ENCODE assay signal across 8 cellular contexts in the genomic region with DNA sequence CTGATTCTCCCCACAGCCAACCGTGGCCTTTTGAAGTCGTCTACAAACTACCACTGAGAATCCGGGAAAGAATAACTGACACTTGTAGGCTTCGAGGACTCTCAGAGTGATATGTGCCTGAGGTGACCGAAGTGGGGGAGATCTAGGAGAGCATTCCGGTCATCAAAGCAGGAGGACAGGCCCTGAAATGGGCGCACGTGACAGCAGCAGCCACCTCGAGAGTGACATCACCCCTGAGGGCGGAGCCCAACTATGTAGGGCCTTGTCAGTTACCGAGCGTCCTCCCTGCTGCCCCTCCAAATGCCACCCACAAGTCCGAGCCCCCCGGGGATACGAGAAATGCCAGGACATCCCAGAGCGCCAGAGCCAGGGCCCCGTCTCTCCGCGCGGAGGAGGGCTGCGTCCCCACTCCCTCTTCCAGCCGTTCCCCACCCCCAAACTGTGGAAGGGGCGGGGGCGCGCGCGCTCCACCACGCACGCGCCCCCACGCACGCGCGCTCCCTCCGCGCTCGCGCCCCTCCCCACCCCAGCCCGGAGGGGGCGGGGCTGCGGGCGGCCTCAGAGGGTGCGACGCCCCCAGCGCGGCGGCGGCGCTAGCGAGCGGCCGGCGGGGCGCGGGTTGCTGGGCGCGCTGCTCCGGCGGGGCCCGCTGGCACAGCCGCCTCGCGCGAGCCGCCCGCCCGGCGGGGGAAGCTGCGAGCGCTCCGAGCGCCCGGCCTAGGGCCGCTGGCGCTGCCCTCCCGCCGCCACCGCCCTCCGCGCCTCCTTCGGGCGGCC. TPM values are rescaled to one million over a fixed set of nuclear protein-coding genes. Genes with fewer than 3 reads are reported as not detected.
DNase-seq lines count a peak whose midpoint lies in the region; FAIRE-seq and TF ChIP-seq lines count a peak whose summit lies in the region.

Gene TANC2 (plus strand): TSS at position 587 of the 777 bp plus-strand sequence. CDS start 43,325 bp downstream, outside the sequence.

- peak within 1 kb of the TSS; percentile 67 for H3K4me3 ChIP-seq in H7 (ENCODE audit: insufficient read depth, low read depth, low read length)
- peak within 1 kb of the TSS; percentile 92 for H3K4me3 ChIP-seq in left ventricle myocardium inferior
- peak within 1 kb of the TSS; percentile 72 to 80 (median 78) for H3K4me3 ChIP-seq in thyroid gland (replicated peaks in 1 of 3)

- no peak for FAIRE-seq in D721Med (lab: Jason Lieb, UNC)

- peaks cover 27% of the 10 kb centered on the region for H3K4me1 ChIP-seq in left ventricle myocardium inferior
- peaks cover 7% of the 10 kb centered on the region in 2 donors for H3K4me1 ChIP-seq in thyroid gland

- H3K27me3 ChIP-seq in H7 (ENCODE audit: control insufficient read depth, insufficient read depth, low read length), result peaks cover 16% of the 10 kb centered on the region
- H3K27me3 ChIP-seq in left ventricle myocardium inferior (ENCODE audit: low read depth), result no peaks in the 10 kb centered on the region
- no peaks in the 10 kb centered on the region for H3K27me3 ChIP-seq in thyroid gland

- H3K36me3 ChIP-seq in H7 (replicated peaks; ENCODE audit: control insufficient read depth, insufficient read depth, low read length) (no peaks in the 10 kb centered on the region), left ventricle myocardium inferior (no peaks in the 10 kb centered on the region), thyroid gland (no peaks in the 10 kb centered on the region)

- TF ChIP-seq POLR2A in thyroid gland (IDR thresholded peaks at IDR 0.05), result peak in 1 of 2 donors; percentile 69

- intact Hi-C loops in left ventricle myocardium inferior (cut with micrococcal nuclease) (loop anchor here (5.0 kb wide), 1 partner anchor 259 kb away; no protein-coding TSS in a partner anchor), thyroid gland (cut with DNase I) (loop anchor here (5.0 kb wide), 1 partner anchor 264 kb away; no protein-coding TSS in a partner anchor)

- 5 to 6% methylated on average over 12 to 13 of the region's 82 CpGs for WGBS in thyroid gland, 2 donors

- no peaks in the 10 kb centered on the region for H3K9me3 ChIP-seq in left ventricle myocardium inferior (replicated peaks)
- H3K9me3 ChIP-seq in thyroid gland, result no peaks in the 10 kb centered on the region

- TF ChIP-seq CTCF in D721Med (IDR thresholded peaks at IDR 0.05; ENCODE audit: insufficient read depth, missing control alignments), result peak; percentile 14
- TF ChIP-seq CTCF in left ventricle myocardium inferior (IDR thresholded peaks at IDR 0.05; ENCODE audit: borderline replicate concordance), result no peak
- TF ChIP-seq CTCF in thyroid gland (IDR thresholded peaks at IDR 0.05), result no peak

- peak; percentile 71 for DNase-seq in D721Med (ENCODE audit: insufficient read length, low spot score)
- DNase-seq in H7, result peak; percentile 91
- peak; percentile 53 for DNase-seq in NCI-H1105 (lab: John Stamatoyannopoulos, UW)
- DNase-seq in T-helper 2 cell, result peak; percentile 50 to 92 (median 75)
- DNase-seq in left ventricle myocardium inferior, result peak; percentile 78
- DNase-seq in pons (ENCODE audit: low spot score), result peak; percentile 89
- peak; percentile 87 to 89 for DNase-seq in thyroid gland

- H3K27ac ChIP-seq in angular gyrus (ENCODE audit: low read depth, low read length) (peak within 1 kb of the TSS; percentile 88), left ventricle myocardium inferior (replicated peaks) (peak within 1 kb of the TSS; percentile 80), thyroid gland (peak within 1 kb of the TSS; percentile 67 to 81 (median 80))

RNA-seq across cellular contexts. Expression of gene TANC2, which starts in this region (rescaled TPM):
- total RNA-seq in H7 (2014; rRNA removed; shearing (Covaris generic)), result 2.1 and 17.3 TPM in 2 replicates
- total RNA-seq in left ventricle myocardium inferior (9.0 TPM), thyroid gland (10 to 100 TPM; 15.2 to 22.2 (median 19.6) TPM)

Comparison
In these comparisons a context has a peak if more than half of its experiments do, and no peak if none do; other contexts are left out.
1. Peak in every context shown above with its lines: DNase-seq, H3K4me3 ChIP-seq and H3K27ac ChIP-seq.